ENCODE assay signal across 9 cellular contexts in genomic region chr3:859135-859534, GRCh38.
"Had no signal": no experiment of that assay in that cellular context is flagged by ENCODE, and none has a peak within 500 bp of the region (broad histone marks: within the 10 kb centered on the region; RNA-seq: fewer than 3 reads in every experiment).

No MANE protein-coding gene starts in this region.

- H3K27ac ChIP-seq: GM23248 had no signal

- H3K4me3 Mint-ChIP-seq: GM23338, H9, HFFc6 had no signal

- H3K27ac Mint-ChIP-seq: GM23338, H9, HFFc6 had no signal

- H3K4me1 Mint-ChIP-seq: GM23338, H9 had no signal

- DNase-seq: GM23248, GOT3, H7, H9, HCEC 1CT, HFFc6 had no signal

- ATAC-seq: GM23338, HCT116 had no signal

- H3K4me3 ChIP-seq: GM23248, GM23338, HAP-1 had no signal

- H3K4me1 ChIP-seq: HAP-1 had no signal

- H3K4me2 ChIP-seq: GM23338 had no signal

- H3K9ac ChIP-seq: GM23248 had no signal

- H3K9me3 Mint-ChIP-seq: H9 had no signal

- H3K36me3 ChIP-seq: HAP-1 had no signal

- H2AFZ ChIP-seq: GM23248, GM23338 had no signal

- H3K9me3 ChIP-seq: HAP-1 had no signal
